Comparison of ENCODE assay signal across 9 cellular contexts in genomic region chr9:112443200-112443599, GRCh38. TPM values are rescaled to one million over a fixed set of nuclear protein-coding genes. Genes with fewer than 3 reads are reported as not detected.
DNase-seq lines count a peak whose midpoint lies in the region; ATAC-seq and TF ChIP-seq lines count a peak whose summit lies in the region.
"Had no signal": no experiment of that assay in that cellular context is flagged by ENCODE, and none has a peak within 500 bp of the region (broad histone marks: within the 10 kb centered on the region; RNA-seq: fewer than 3 reads in every experiment).

No MANE protein-coding gene starts in this region.

- peaks cover 12% of the 10 kb centered on the region for H3K4me1 ChIP-seq in osteoblast (ENCODE audit: insufficient read depth, low read length)

- TF ChIP-seq CTCF in osteoblast (IDR thresholded peaks at IDR 0.05; ENCODE audit: extremely low read depth, low read depth, low read length) = peak; percentile 62

- no peaks in the 10 kb centered on the region for H3K36me3 ChIP-seq in osteoblast (ENCODE audit: insufficient read depth, low read length)

- no peaks in the 10 kb centered on the region for H3K79me2 ChIP-seq in osteoblast (ENCODE audit: insufficient read depth, low read length)

- ATAC-seq in GM21381 (IDR thresholded peaks at IDR 0.05; ENCODE audit: unreplicated experiment) = no peak
- ATAC-seq in HG03442 (IDR thresholded peaks at IDR 0.05; ENCODE audit: unreplicated experiment) = no peak
- ATAC-seq in HG02981 (IDR thresholded peaks at IDR 0.05; ENCODE audit: unreplicated experiment) = no peak

- H3K4me3 ChIP-seq in osteoblast (ENCODE audit: insufficient read depth, low read length) = no peak overlapping the region
- H3K4me3 ChIP-seq: skin epidermis had no signal

- no peaks in the 10 kb centered on the region for H3K9me3 ChIP-seq in osteoblast (ENCODE audit: low read depth, low read length)

- no peak overlapping the region for H3K27ac ChIP-seq in osteoblast (ENCODE audit: low read depth, low read length)
- H3K27ac ChIP-seq: skin epidermis had no signal

- peak; percentile 2 for DNase-seq in activated T-cell treated with anti-CD3 and anti-CD28 coated beads for 4 hours
- no peak for DNase-seq in activated T-cell treated with anti-CD3 and anti-CD28 coated beads, Interleukin-2, amount 50 U/mL, for 48 hours
- DNase-seq in NCI-H69 (lab: John Stamatoyannopoulos, UW) = peak; percentile 32
- peak; percentile 16 for DNase-seq in cerebellar cortex (ENCODE audit: low spot score)
- DNase-seq in osteoblast (ENCODE audit: insufficient read length, low spot score, missing footprints) = no peak

- no peak overlapping the region for H3K4me2 ChIP-seq in osteoblast (ENCODE audit: insufficient read depth, low read length)

- no peaks in the 10 kb centered on the region for H3K27me3 ChIP-seq in osteoblast (ENCODE audit: insufficient read depth, low read length)

- H2AFZ ChIP-seq in osteoblast (ENCODE audit: low read length) = no peak overlapping the region

- H4K20me1 ChIP-seq in osteoblast (ENCODE audit: insufficient read depth, low read length) = no peaks in the 10 kb centered on the region

RNA-seq across cellular contexts. Expression of gene KIAA1958, which starts 43.4 kb away (rescaled TPM):
- total RNA-seq in osteoblast = 2.4 and 2.5 TPM in 2 replicates

Comparison
In these comparisons a context has a peak if more than half of its experiments do, and no peak if none do; other contexts are left out.
1. DNase-seq: peak in activated T-cell treated with anti-CD3 and anti-CD28 coated beads for 4 hours (single experiment), NCI-H69 (single experiment) and cerebellar cortex (single experiment); none in activated T-cell treated with anti-CD3 and anti-CD28 coated beads, Interleukin-2, amount 50 U/mL, for 48 hours (0 of 2) and osteoblast (single experiment).